Comparison of ENCODE assay signal across 23 cellular contexts in the genomic region with DNA sequence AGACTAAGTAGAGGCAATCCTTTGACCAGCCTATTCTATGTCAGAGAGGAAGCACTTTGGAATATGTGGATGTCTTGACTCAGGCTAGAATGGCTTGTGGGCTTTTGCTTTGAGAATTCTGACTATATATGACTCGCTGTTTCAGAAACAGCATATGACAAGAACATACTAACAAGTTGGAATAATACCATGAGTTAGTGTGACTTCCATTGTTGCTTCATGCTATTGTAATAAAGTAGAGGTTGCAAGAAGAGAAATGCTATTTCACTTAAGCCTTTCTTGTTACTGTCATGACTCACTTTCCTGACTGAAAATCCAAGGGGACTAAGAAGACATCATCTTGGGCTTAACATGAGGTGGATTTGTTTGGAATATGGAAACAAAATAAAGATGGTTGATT.
DNase-seq lines count a peak whose midpoint lies in the region; ATAC-seq and TF ChIP-seq lines count a peak whose summit lies in the region.
"Had no signal": no experiment of that assay in that cellular context is flagged by ENCODE, and none has a peak within 500 bp of the region (broad histone marks: within the 10 kb centered on the region; RNA-seq: fewer than 3 reads in every experiment).

No MANE protein-coding gene starts in this region.

- TF ChIP-seq CTCF in AG10803 (conservative IDR thresholded peaks at IDR 0.05; ENCODE audit: low read length) (no peak), chondrocyte (IDR thresholded peaks at IDR 0.05) (no peak), left lung (IDR thresholded peaks at IDR 0.05) (no peak)

- H3K27ac Mint-ChIP-seq in chondrocyte (ENCODE audit: unreplicated experiment), result peak overlapping the region; percentile 18
- H3K27ac Mint-ChIP-seq: activated CD8-positive, alpha-beta T cell treated with anti-CD3 and anti-CD28 coated beads for 36 hours; activated naive CD8-positive, alpha-beta T cell; activated T-cell treated with anti-CD3 and anti-CD28 coated beads, Interleukin-2, amount 50 U/mL, for 24 hours; CD4-positive, alpha-beta memory T cell; nephron progenitor cell had no signal

- H2BK12ac ChIP-seq in trophoblast cell (ENCODE audit: low read length), result no peak overlapping the region

- no peak for ATAC-seq in Right ventricle myocardium inferior
- ATAC-seq in left lung, result no peak
- ATAC-seq: activated CD8-positive, alpha-beta T cell treated with anti-CD3 and anti-CD28 coated beads for 36 hours had no signal

- H3K36me3 ChIP-seq in trophoblast cell (ENCODE audit: control insufficient read depth in 1 of 2, insufficient read depth in 2 of 2, low read length in 2 of 2) (no peaks in the 10 kb centered on the region), left lung (no peaks in the 10 kb centered on the region)
- H3K36me3 ChIP-seq: prostate gland, tibial artery had no signal

- H3K9me3 ChIP-seq in trophoblast cell (ENCODE audit: insufficient read depth, low read depth, low read length), result no peaks in the 10 kb centered on the region
- H3K9me3 ChIP-seq in left lung, result no peaks in the 10 kb centered on the region
- H3K9me3 ChIP-seq: prostate gland, tibial artery had no signal

- no peaks in the 10 kb centered on the region for H3K9me3 Mint-ChIP-seq in chondrocyte (ENCODE audit: low read depth)
- H3K9me3 Mint-ChIP-seq: activated CD8-positive, alpha-beta T cell treated with anti-CD3 and anti-CD28 coated beads for 36 hours; activated T-cell treated with anti-CD3 and anti-CD28 coated beads, Interleukin-2, amount 50 U/mL, for 24 hours had no signal

- peaks cover 38% of the 10 kb centered on the region for H3K4me1 Mint-ChIP-seq in chondrocyte (ENCODE audit: low read depth)
- H3K4me1 Mint-ChIP-seq: CD4-positive, alpha-beta memory T cell had no signal

- no peak overlapping the region for H3K4me2 ChIP-seq in trophoblast cell (ENCODE audit: low read length)

- H2AK5ac ChIP-seq in trophoblast cell (ENCODE audit: low read length), result no peak overlapping the region

- no peak overlapping the region for H3K23ac ChIP-seq in trophoblast cell (ENCODE audit: low read length)

- no peak overlapping the region for H4K91ac ChIP-seq in trophoblast cell (ENCODE audit: low read depth, low read length)

- H3K27me3 ChIP-seq in trophoblast cell (ENCODE audit: insufficient read depth, low read length) (no peaks in the 10 kb centered on the region), left lung (no peaks in the 10 kb centered on the region)
- H3K27me3 ChIP-seq: tibial artery had no signal

- H2AFZ ChIP-seq in trophoblast cell (ENCODE audit: insufficient read depth, low read length, poor library complexity), result no peak overlapping the region

- H3K4me3 ChIP-seq in AG10803 (ENCODE audit: low read length) (no peak overlapping the region), trophoblast cell (ENCODE audit: low read depth, low read length) (no peak overlapping the region), left lung (no peak overlapping the region)
- H3K4me3 ChIP-seq: prostate gland, tibial artery had no signal

- no peak overlapping the region for H3K27ac ChIP-seq in trophoblast cell (ENCODE audit: low read depth, low read length)
- no peak overlapping the region for H3K27ac ChIP-seq in left lung
- H3K27ac ChIP-seq: prostate gland, tibial artery, VCaP had no signal

- H3K14ac ChIP-seq in trophoblast cell (ENCODE audit: low read length), result no peak overlapping the region

- H2BK120ac ChIP-seq in trophoblast cell (ENCODE audit: insufficient read depth, low read length, poor library complexity), result no peak overlapping the region

- H3K18ac ChIP-seq in trophoblast cell (ENCODE audit: low read length), result no peak overlapping the region

- WGBS in trophoblast cell (ENCODE audit: extremely low coverage, insufficient coverage, insufficient read length), result no CpG with 5 or more reads among the region's 1 CpG

- H3K27me3 Mint-ChIP-seq in chondrocyte (ENCODE audit: low read depth), result no peaks in the 10 kb centered on the region

- H3K4me3 Mint-ChIP-seq in chondrocyte (ENCODE audit: unreplicated experiment), result no peak overlapping the region
- H3K4me3 Mint-ChIP-seq: activated CD8-positive, alpha-beta T cell treated with anti-CD3 and anti-CD28 coated beads for 36 hours; activated naive CD8-positive, alpha-beta T cell; activated T-cell treated with anti-CD3 and anti-CD28 coated beads, Interleukin-2, amount 50 U/mL, for 24 hours; CD4-positive, alpha-beta memory T cell; nephron progenitor cell had no signal

- intact Hi-C loops in Right ventricle myocardium inferior (cut with DNase I), result no loop called here
- intact Hi-C loops in left lung (cut with DNase I), result no loop called here

- H3K4me1 ChIP-seq in trophoblast cell (ENCODE audit: control insufficient read depth in 1 of 2, insufficient read depth in 2 of 2, low read length in 2 of 2) (no peaks in the 10 kb centered on the region), left lung (no peaks in the 10 kb centered on the region)
- H3K4me1 ChIP-seq: prostate gland had no signal

- H2BK5ac ChIP-seq in trophoblast cell (ENCODE audit: low read depth, low read length, poor library complexity), result no peak overlapping the region

- no peak overlapping the region for H3K4ac ChIP-seq in trophoblast cell (ENCODE audit: low read depth, low read length)

- no peak overlapping the region for H4K8ac ChIP-seq in trophoblast cell (ENCODE audit: low read depth, low read length)

- H3K79me1 ChIP-seq in trophoblast cell (ENCODE audit: low read length), result no peaks in the 10 kb centered on the region

- no peaks in the 10 kb centered on the region for H3K79me2 ChIP-seq in trophoblast cell (ENCODE audit: control insufficient read depth, insufficient read depth, low read length, poor library complexity)

- no peak overlapping the region for H3K9ac ChIP-seq in trophoblast cell (ENCODE audit: low read length)

- H4K12ac ChIP-seq in trophoblast cell (ENCODE audit: low read depth, low read length), result no peak overlapping the region

- H3K36me3 Mint-ChIP-seq in chondrocyte (ENCODE audit: low read depth), result peaks cover 7% of the 10 kb centered on the region
- H3K36me3 Mint-ChIP-seq: CD4-positive, alpha-beta memory T cell had no signal

- DNase-seq in AG10803 (ENCODE audit: low read depth) (peak; percentile 73), LHCN-M2 (ENCODE audit: low read depth) (peak; percentile 68), chondrocyte (ENCODE audit: low spot score) (no peak), islet precursor cell (peak; percentile 7), Right ventricle myocardium inferior (ENCODE audit: missing footprints) (no peak), trophoblast cell (no peak), amniotic stem cell (lab: John Stamatoyannopoulos, UW) (no peak), left lung (no peak)
- DNase-seq: ACHN; activated CD8-positive, alpha-beta T cell treated with anti-CD3 and anti-CD28 coated beads for 36 hours; activated T-cell treated with anti-CD3 and anti-CD28 coated beads, Interleukin-2, amount 50 U/mL, for 24 hours; caudate nucleus; CD4-positive, alpha-beta memory T cell; DMS79; foreskin melanocyte; kidney glomerular epithelial cell; NCI-H187; NCI-H446; nephron progenitor cell; tibial artery had no signal

Comparison
In these comparisons a context has a peak if more than half of its experiments do, and no peak if none do; other contexts are left out.
1. DNase-seq: peak in AG10803 (single experiment), LHCN-M2 (single experiment) and islet precursor cell (single experiment); none in chondrocyte (single experiment), Right ventricle myocardium inferior (single experiment), trophoblast cell (0 of 2), amniotic stem cell (single experiment) and left lung (0 of 2).